ENCODE assay signal across 9 cellular contexts in the genomic region with DNA sequence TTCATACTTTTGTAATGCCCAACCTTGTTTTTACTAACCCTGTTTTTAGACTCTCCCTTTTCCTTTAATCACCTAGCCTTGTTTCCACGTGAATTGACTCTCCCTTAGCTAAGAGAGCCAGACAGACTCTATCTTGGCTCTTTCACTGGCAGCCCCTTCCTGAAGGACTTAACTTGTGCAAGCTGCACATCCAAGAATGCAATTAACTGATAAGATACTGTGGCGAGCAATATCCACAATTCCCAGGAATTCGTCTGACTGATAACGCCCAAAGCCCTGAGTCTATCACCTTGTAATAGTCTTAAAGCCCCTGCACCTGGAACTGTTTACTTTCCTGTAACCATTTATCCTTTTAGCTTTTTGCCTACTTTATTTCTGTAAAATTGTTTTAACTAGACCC. TPM values are rescaled to one million over a fixed set of nuclear protein-coding genes. Genes with fewer than 3 reads are reported as not detected.
DNase-seq lines count a peak whose midpoint lies in the region; ATAC-seq, FAIRE-seq and TF ChIP-seq lines count a peak whose summit lies in the region.
"Not testable (repeated sequence)": the region's sequence is repeated elsewhere in the genome, so short reads cannot be mapped to it uniquely, and the experiment has no call there.
"Had no signal": no experiment of that assay in that cellular context is flagged by ENCODE, and none has a peak within 500 bp of the region (broad histone marks: within the 10 kb centered on the region; RNA-seq: fewer than 3 reads in every experiment).

No MANE protein-coding gene starts in this region.

- peak; percentile 63 for DNase-seq in NCI-H226
- not testable (repeated sequence) for DNase-seq in astrocyte (ENCODE audit: low read depth); neural progenitor cell (ENCODE audit: low spot score); thoracic aorta (ENCODE audit: low spot score)
- peak; percentile 19 for DNase-seq in fibroblast of villous mesenchyme (ENCODE audit: low read depth)
- peak; percentile 90 for DNase-seq in mesendoderm

- H2BK120ac ChIP-seq in mesendoderm (ENCODE audit: low read depth, low read length): not testable (repeated sequence)

- not testable (repeated sequence) for H4K20me1 ChIP-seq in BLaER1 treated with 17β-estradiol and CSF1 and Interleukin-3, amounts not matched to agents 10 nM and 100 nM; astrocyte (ENCODE audit: insufficient read depth, low read length); neural progenitor cell (ENCODE audit: low read depth)

- peak overlapping the region; percentile 16 to 98 (median 82) for H3K4me2 ChIP-seq in BLaER1 treated with 17β-estradiol and CSF1 and Interleukin-3, amounts not matched to agents 10 nM and 100 nM
- H3K4me2 ChIP-seq in astrocyte (ENCODE audit: low read length); mesendoderm (ENCODE audit: low read length); neural progenitor cell: not testable (repeated sequence)

- not testable (repeated sequence) for H3K27ac ChIP-seq in BLaER1 treated with 17β-estradiol and CSF1 and Interleukin-3, amounts not matched to agents 10 nM and 100 nM; astrocyte (ENCODE audit: low read depth, low read length); neural progenitor cell; thoracic aorta
- peak overlapping the region; percentile 91 for H3K27ac ChIP-seq in mesendoderm (ENCODE audit: low read depth, low read length)

- H2BK5ac ChIP-seq in mesendoderm (ENCODE audit: low read length): not testable (repeated sequence)

- FAIRE-seq in astrocyte (lab: Jason Lieb, UNC): not testable (repeated sequence)

- not testable (repeated sequence) for H3K27me3 Mint-ChIP-seq in astrocyte (ENCODE audit: low read depth, unreplicated experiment); neural progenitor cell (ENCODE audit: insufficient read depth, low read depth)

- peak overlapping the region; percentile 59 for H3K56ac ChIP-seq in mesendoderm (ENCODE audit: low read length)

- not testable (repeated sequence) for H2BK15ac ChIP-seq in mesendoderm (replicated peaks; ENCODE audit: low read depth)

- H3K4me3 ChIP-seq in BLaER1 treated with 17β-estradiol and CSF1 and Interleukin-3, amounts not matched to agents 10 nM and 100 nM: peak overlapping the region in 1 of 10 experiments; percentile 34; a peak in 1 of 20 replicates
- H3K4me3 ChIP-seq in astrocyte (ENCODE audit: insufficient read depth, low read depth, low read length); fibroblast of villous mesenchyme (ENCODE audit: low read depth, low read length); mesendoderm (ENCODE audit: low read length); neural progenitor cell: not testable (repeated sequence)
- H3K4me3 ChIP-seq in thoracic aorta: peak overlapping the region; percentile 26

- H2AFZ ChIP-seq in astrocyte (ENCODE audit: low read depth, low read length); neural progenitor cell (replicated peaks): not testable (repeated sequence)

- H3K79me1 ChIP-seq in mesendoderm (ENCODE audit: low read length): not testable (repeated sequence)

- not testable (repeated sequence) for H3K4ac ChIP-seq in mesendoderm (ENCODE audit: low read depth, low read length)

- H3K4me1 ChIP-seq in BLaER1 treated with 17β-estradiol and CSF1 and Interleukin-3, amounts not matched to agents 10 nM and 100 nM: peaks cover 31 to 42% (median 36%) of the 10 kb centered on the region in 10 experiments
- not testable (repeated sequence) for H3K4me1 ChIP-seq in astrocyte (ENCODE audit: insufficient read depth, low read length); neural progenitor cell; thoracic aorta (ENCODE audit: control insufficient read depth in 1 of 2, low read depth in 2 of 2)
- peaks cover 12% of the 10 kb centered on the region for H3K4me1 ChIP-seq in mesendoderm (ENCODE audit: control insufficient read depth, low read depth, low read length)

- not testable (repeated sequence) for H3K36me3 ChIP-seq in BLaER1 treated with 17β-estradiol and CSF1 and Interleukin-3, amounts not matched to agents 10 nM and 100 nM; astrocyte (ENCODE audit: insufficient read depth, low read length); mesendoderm (ENCODE audit: control insufficient read depth, insufficient read depth, low read length); neural progenitor cell; thoracic aorta

- not testable (repeated sequence) for H4K8ac ChIP-seq in mesendoderm (ENCODE audit: low read depth, low read length)

- peak overlapping the region; percentile 27 for H3K27ac Mint-ChIP-seq in astrocyte (ENCODE audit: unreplicated experiment)
- peak overlapping the region; percentile 17 for H3K27ac Mint-ChIP-seq in neural progenitor cell

- H4K5ac ChIP-seq in mesendoderm (ENCODE audit: low read length): not testable (repeated sequence)

- not testable (repeated sequence) for TF ChIP-seq CTCF in astrocyte (IDR thresholded peaks at IDR 0.05; ENCODE audit: insufficient read depth, low read depth, low read length); fibroblast of villous mesenchyme (IDR thresholded peaks at IDR 0.05; ENCODE audit: insufficient read depth, low read depth, low read length); neural progenitor cell (IDR thresholded peaks at IDR 0.05); thoracic aorta (IDR thresholded peaks at IDR 0.05)

- not testable (repeated sequence) for ATAC-seq in thoracic aorta (ENCODE audit: insufficient number of reproducible peaks, low FRiP score, low read depth)

- peaks cover 10 to 22% (median 18%) of the 10 kb centered on the region in 11 experiments; a peak in 19 of 22 replicates for H3K9me3 ChIP-seq in BLaER1 treated with 17β-estradiol and CSF1 and Interleukin-3, amounts not matched to agents 10 nM and 100 nM (replicated peaks in 1 of 11)
- H3K9me3 ChIP-seq in astrocyte (ENCODE audit: insufficient read depth, low read depth, low read length); neural progenitor cell (ENCODE audit: low read depth); thoracic aorta: not testable (repeated sequence)

- H3F3A ChIP-seq in neural progenitor cell (ENCODE audit: low read depth): not testable (repeated sequence)

- not testable (repeated sequence) for H2AK5ac ChIP-seq in mesendoderm (ENCODE audit: low read length)

- not testable (repeated sequence) for H3K23ac ChIP-seq in mesendoderm (ENCODE audit: low read length)

- peak overlapping the region; percentile 22 for H3K18ac ChIP-seq in mesendoderm (ENCODE audit: low read length)

- H3K9me3 Mint-ChIP-seq in astrocyte (ENCODE audit: unreplicated experiment); neural progenitor cell: not testable (repeated sequence)

- H3K79me2 ChIP-seq in astrocyte (ENCODE audit: insufficient read depth, low read length); mesendoderm (ENCODE audit: control insufficient read depth, insufficient read depth, low read length); neural progenitor cell (ENCODE audit: low read depth): not testable (repeated sequence)

- H3K4me1 Mint-ChIP-seq in astrocyte (ENCODE audit: low read depth, unreplicated experiment); neural progenitor cell: not testable (repeated sequence)

- H3K9ac ChIP-seq in BLaER1 treated with 17β-estradiol and CSF1 and Interleukin-3, amounts not matched to agents 10 nM and 100 nM; astrocyte (ENCODE audit: low read length); neural progenitor cell: not testable (repeated sequence)
- peak overlapping the region; percentile 3 for H3K9ac ChIP-seq in mesendoderm (ENCODE audit: low read length)

- H3K4me3 Mint-ChIP-seq in astrocyte (ENCODE audit: unreplicated experiment); neural progenitor cell: not testable (repeated sequence)

- H3K36me3 Mint-ChIP-seq in astrocyte (ENCODE audit: low read depth, unreplicated experiment); neural progenitor cell: not testable (repeated sequence)

- peaks cover 20 to 33% (median 28%) of the 10 kb centered on the region in 11 experiments for H3K27me3 ChIP-seq in BLaER1 treated with 17β-estradiol and CSF1 and Interleukin-3, amounts not matched to agents 10 nM and 100 nM
- H3K27me3 ChIP-seq in astrocyte (ENCODE audit: insufficient read depth, low read length); mesendoderm (ENCODE audit: insufficient read depth, low read length, poor library complexity); neural progenitor cell; thoracic aorta (replicated peaks; ENCODE audit: insufficient read depth): not testable (repeated sequence)

- WGBS in mesendoderm (ENCODE audit: extremely low coverage, insufficient coverage, low lambda C conversion rate): no CpG with 5 or more reads among the region's 4 CpGs

RNA-seq across cellular contexts. Expression of a gene that starts 48.8 kb away (rescaled TPM):
- total RNA-seq in astrocyte (4.3 and 4.5 TPM in 2 replicates), fibroblast of villous mesenchyme (19.3 and 26.8 TPM in 2 replicates), neural progenitor cell (ENCODE audit: low replicate concordance) (0.77 and 1.0 TPM in 2 replicates), thoracic aorta (10 to 100 TPM in 1 of 2 donors, 1 to 10 TPM in 1; 2.0 to 21.4 TPM)
- 0.34 TPM for polyA plus RNA-seq in mesendoderm (2013, experiment 1 of 2)
- 0.35 TPM for polyA plus RNA-seq in mesendoderm (2013, experiment 2 of 2)
- total RNA-seq: H4 had no signal
- polyA plus RNA-seq: CD4-positive, CD25-positive, alpha-beta regulatory T cell had no signal
